In genomic region chr10:48759113-48759901, GRCh38 we compare ENCODE assay signal across 13 cellular contexts.
DNase-seq lines count a peak whose midpoint lies in the region; ATAC-seq and TF ChIP-seq lines count a peak whose summit lies in the region.
"Had no signal": no experiment of that assay in that cellular context is flagged by ENCODE, and none has a peak within 500 bp of the region (broad histone marks: within the 10 kb centered on the region; RNA-seq: fewer than 3 reads in every experiment).

No MANE protein-coding gene starts in this region.

- ATAC-seq in activated CD8-positive, alpha-beta T cell treated with anti-CD3 and anti-CD28 coated beads, Interleukin-2, amount 10 ng/mL, durations not matched to agents 7 days and 5 days: no peak
- no peak for ATAC-seq in activated CD8-positive, alpha-beta T cell treated with anti-CD3 and anti-CD28 coated beads for 36 hours
- ATAC-seq in HG02642 (IDR thresholded peaks at IDR 0.05; ENCODE audit: poor library complexity, unreplicated experiment): peak; percentile 89
- ATAC-seq in HG03521 (IDR thresholded peaks at IDR 0.05; ENCODE audit: unreplicated experiment): peak; percentile 66
- ATAC-seq in activated T-cell treated with anti-CD3 and anti-CD28 coated beads, Interleukin-2, amount 50 U/mL, for 4 hours: no peak
- ATAC-seq: A549 had no signal

- CTCF ChIA-PET in activated CD8-positive, alpha-beta T cell treated with anti-CD3 and anti-CD28 coated beads, Interleukin-2, amount 10 ng/mL, durations not matched to agents 7 days and 5 days (lab: Charles Lee): no interaction called here
- CTCF ChIA-PET in activated CD8-positive, alpha-beta T cell treated with anti-CD3 and anti-CD28 coated beads for 36 hours (lab: Charles Lee): interaction anchor here (1.9 kb wide), 1 partner anchor 101 kb away, joined by 5 read pairs; no protein-coding TSS in a partner anchor

- no peak overlapping the region for H3K27ac Mint-ChIP-seq in activated CD8-positive, alpha-beta T cell treated with anti-CD3 and anti-CD28 coated beads, Interleukin-2, amount 10 ng/mL, durations not matched to agents 7 days and 5 days
- no peak overlapping the region for H3K27ac Mint-ChIP-seq in activated CD8-positive, alpha-beta T cell treated with anti-CD3 and anti-CD28 coated beads for 36 hours
- H3K27ac Mint-ChIP-seq in immature natural killer cell: no peak overlapping the region
- H3K27ac Mint-ChIP-seq: activated naive CD4-positive, alpha-beta T cell treated with anti-CD3 and anti-CD28 coated beads, Interleukin-2, amount 10 ng/mL, durations not matched to agents 7 days and 5 days had no signal

- peak; percentile 11 for DNase-seq in activated CD8-positive, alpha-beta T cell treated with anti-CD3 and anti-CD28 coated beads, Interleukin-2, amount 10 ng/mL, durations not matched to agents 7 days and 5 days
- DNase-seq in activated CD8-positive, alpha-beta T cell treated with anti-CD3 and anti-CD28 coated beads for 36 hours: no peak
- no peak for DNase-seq in DMS53 (lab: John Stamatoyannopoulos, UW)
- DNase-seq in immature natural killer cell: no peak
- no peak for DNase-seq in activated T-cell treated with anti-CD3 and anti-CD28 coated beads, Interleukin-2, amount 50 U/mL, for 4 hours
- DNase-seq in hypothalamus (lab: John Stamatoyannopoulos, UW): no peak
- DNase-seq: activated naive CD4-positive, alpha-beta T cell treated with anti-CD3 and anti-CD28 coated beads, Interleukin-2, amount 10 ng/mL, durations not matched to agents 7 days and 5 days; NCI-H82; stimulated activated CD4-positive, alpha-beta T cell treated with anti-CD3 and anti-CD28 coated beads, Interleukin-4, amount 100 ng/mL, for 1 hour; T-helper 9 cell had no signal

- POLR2A ChIA-PET in activated CD8-positive, alpha-beta T cell treated with anti-CD3 and anti-CD28 coated beads, Interleukin-2, amount 10 ng/mL, durations not matched to agents 7 days and 5 days (lab: Charles Lee): no interaction called here
- POLR2A ChIA-PET in activated CD8-positive, alpha-beta T cell treated with anti-CD3 and anti-CD28 coated beads for 36 hours (lab: Charles Lee): no interaction called here

- H3K9me3 Mint-ChIP-seq in activated CD8-positive, alpha-beta T cell treated with anti-CD3 and anti-CD28 coated beads, Interleukin-2, amount 10 ng/mL, durations not matched to agents 7 days and 5 days (ENCODE audit: insufficient read depth): no peaks in the 10 kb centered on the region
- no peaks in the 10 kb centered on the region for H3K9me3 Mint-ChIP-seq in activated CD8-positive, alpha-beta T cell treated with anti-CD3 and anti-CD28 coated beads for 36 hours
- no peaks in the 10 kb centered on the region for H3K9me3 Mint-ChIP-seq in immature natural killer cell
- H3K9me3 Mint-ChIP-seq in activated T-cell treated with anti-CD3 and anti-CD28 coated beads, Interleukin-2, amount 50 U/mL, for 4 hours: peaks cover 4% of the 10 kb centered on the region
- H3K9me3 Mint-ChIP-seq: activated naive CD4-positive, alpha-beta T cell treated with anti-CD3 and anti-CD28 coated beads, Interleukin-2, amount 10 ng/mL, durations not matched to agents 7 days and 5 days had no signal

- no peaks in the 10 kb centered on the region for H3K4me1 Mint-ChIP-seq in activated CD8-positive, alpha-beta T cell treated with anti-CD3 and anti-CD28 coated beads, Interleukin-2, amount 10 ng/mL, durations not matched to agents 7 days and 5 days (ENCODE audit: low read depth)
- H3K4me1 Mint-ChIP-seq in activated CD8-positive, alpha-beta T cell treated with anti-CD3 and anti-CD28 coated beads for 36 hours (ENCODE audit: low read depth): no peaks in the 10 kb centered on the region
- no peaks in the 10 kb centered on the region for H3K4me1 Mint-ChIP-seq in immature natural killer cell
- no peaks in the 10 kb centered on the region for H3K4me1 Mint-ChIP-seq in activated T-cell treated with anti-CD3 and anti-CD28 coated beads, Interleukin-2, amount 50 U/mL, for 4 hours (ENCODE audit: low read depth)
- H3K4me1 Mint-ChIP-seq: activated naive CD4-positive, alpha-beta T cell treated with anti-CD3 and anti-CD28 coated beads, Interleukin-2, amount 10 ng/mL, durations not matched to agents 7 days and 5 days had no signal

- no peaks in the 10 kb centered on the region for H3K36me3 Mint-ChIP-seq in activated CD8-positive, alpha-beta T cell treated with anti-CD3 and anti-CD28 coated beads, Interleukin-2, amount 10 ng/mL, durations not matched to agents 7 days and 5 days (ENCODE audit: low read depth)
- no peaks in the 10 kb centered on the region for H3K36me3 Mint-ChIP-seq in activated CD8-positive, alpha-beta T cell treated with anti-CD3 and anti-CD28 coated beads for 36 hours (ENCODE audit: low read depth)
- H3K36me3 Mint-ChIP-seq in immature natural killer cell: no peaks in the 10 kb centered on the region
- no peaks in the 10 kb centered on the region for H3K36me3 Mint-ChIP-seq in activated T-cell treated with anti-CD3 and anti-CD28 coated beads, Interleukin-2, amount 50 U/mL, for 4 hours (ENCODE audit: insufficient read depth)
- H3K36me3 Mint-ChIP-seq: activated naive CD4-positive, alpha-beta T cell treated with anti-CD3 and anti-CD28 coated beads, Interleukin-2, amount 10 ng/mL, durations not matched to agents 7 days and 5 days had no signal

- no peak overlapping the region for H3K4me3 Mint-ChIP-seq in activated CD8-positive, alpha-beta T cell treated with anti-CD3 and anti-CD28 coated beads, Interleukin-2, amount 10 ng/mL, durations not matched to agents 7 days and 5 days
- no peak overlapping the region for H3K4me3 Mint-ChIP-seq in activated CD8-positive, alpha-beta T cell treated with anti-CD3 and anti-CD28 coated beads for 36 hours
- H3K4me3 Mint-ChIP-seq in immature natural killer cell: no peak overlapping the region
- no peak overlapping the region for H3K4me3 Mint-ChIP-seq in activated T-cell treated with anti-CD3 and anti-CD28 coated beads, Interleukin-2, amount 50 U/mL, for 4 hours
- H3K4me3 Mint-ChIP-seq: activated naive CD4-positive, alpha-beta T cell treated with anti-CD3 and anti-CD28 coated beads, Interleukin-2, amount 10 ng/mL, durations not matched to agents 7 days and 5 days had no signal

- peaks cover 19% of the 10 kb centered on the region for H3K27me3 Mint-ChIP-seq in activated CD8-positive, alpha-beta T cell treated with anti-CD3 and anti-CD28 coated beads, Interleukin-2, amount 10 ng/mL, durations not matched to agents 7 days and 5 days (ENCODE audit: low read depth)
- H3K27me3 Mint-ChIP-seq in activated CD8-positive, alpha-beta T cell treated with anti-CD3 and anti-CD28 coated beads for 36 hours: peaks cover 10% of the 10 kb centered on the region
- peaks cover 6 to 10% (median 8%) of the 10 kb centered on the region in 3 donors for H3K27me3 Mint-ChIP-seq in immature natural killer cell (ENCODE audit: low read depth in 3 of 3)
- peaks cover 18% of the 10 kb centered on the region for H3K27me3 Mint-ChIP-seq in activated T-cell treated with anti-CD3 and anti-CD28 coated beads, Interleukin-2, amount 50 U/mL, for 4 hours (ENCODE audit: low read depth)

- intact Hi-C loops in activated CD8-positive, alpha-beta T cell treated with anti-CD3 and anti-CD28 coated beads for 36 hours (cut with micrococcal nuclease): no loop called here

- no peak for TF ChIP-seq CTCF in activated CD8-positive, alpha-beta T cell treated with anti-CD3 and anti-CD28 coated beads for 36 hours (IDR thresholded peaks at IDR 0.05)

Comparison
In these comparisons a context has a peak if more than half of its experiments do, and no peak if none do; other contexts are left out.
1. ATAC-seq: peak in HG02642 (single experiment) and HG03521 (single experiment); none in activated CD8-positive, alpha-beta T cell treated with anti-CD3 and anti-CD28 coated beads, Interleukin-2, amount 10 ng/mL, durations not matched to agents 7 days and 5 days (single experiment), activated CD8-positive, alpha-beta T cell treated with anti-CD3 and anti-CD28 coated beads for 36 hours (single experiment) and activated T-cell treated with anti-CD3 and anti-CD28 coated beads, Interleukin-2, amount 50 U/mL, for 4 hours (0 of 2).